Comparison of ENCODE assay signal across 33 cellular contexts in the genomic region with DNA sequence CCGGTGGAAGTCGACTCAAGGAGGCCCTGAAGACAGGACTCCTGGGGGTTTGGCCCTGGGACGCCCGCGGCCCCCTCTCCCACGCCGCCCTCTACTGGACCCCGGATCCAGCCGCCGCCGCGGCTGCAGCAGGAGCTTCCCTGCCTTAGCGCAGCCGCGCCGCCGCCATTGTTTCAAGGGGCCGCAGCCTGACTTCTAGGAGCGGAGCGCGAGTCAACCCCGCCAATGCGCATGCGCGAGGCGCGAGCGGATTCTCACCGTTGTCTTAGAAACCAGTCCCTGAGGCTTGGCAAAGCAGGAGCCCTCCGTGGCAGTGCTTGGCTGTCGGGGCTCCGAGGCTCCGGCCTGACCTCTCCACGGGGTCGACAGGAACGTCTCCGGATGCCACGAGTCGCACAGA.
"Had no signal": no experiment of that assay in that cellular context is flagged by ENCODE, and none has a peak within 500 bp of the region (broad histone marks: within the 10 kb centered on the region; RNA-seq: fewer than 3 reads in every experiment).

No MANE protein-coding gene starts in this region.

- H3K27me3 ChIP-seq: brain microvascular endothelial cell, esophagus muscularis mucosa, foreskin keratinocyte, gastrocnemius medialis had no signal

- FAIRE-seq: astrocyte, bronchial epithelial cell, colon had no signal

- H3K4me1 ChIP-seq: esophagus muscularis mucosa, foreskin keratinocyte, gastrocnemius medialis had no signal

- ATAC-seq: activated CD4-positive, CD25-positive, alpha-beta regulatory T cell treated with anti-CD3 and anti-CD28 coated beads, Interleukin-2, amount 50 U/mL, for 24 hours; activated CD8-positive, alpha-beta T cell treated with anti-CD3 and anti-CD28 coated beads for 36 hours; activated T-cell treated with anti-CD3 and anti-CD28 coated beads, Interleukin-2, amount 50 U/mL, for 4 hours; activated T-helper 17 cell treated with anti-CD3 and anti-CD28 coated beads, Interleukin-2, amount 50 U/mL, for 72 hours; effector memory CD8-positive, alpha-beta T cell; foreskin keratinocyte; gastrocnemius medialis; T-helper 17 cell had no signal

- DNase-seq: activated B cell treated with CpG ODN at 0.5 μM for 24 hours; activated CD4-positive, alpha-beta T cell treated with anti-CD3 and anti-CD28 coated beads for 48 hours; activated CD4-positive, alpha-beta T cell treated with anti-CD3 and anti-CD28 coated beads, Interleukin-2, amount 50 U/mL, for 1 hour; activated CD4-positive, alpha-beta T cell treated with anti-CD3 and anti-CD28 coated beads, Interleukin-2, amount 50 U/mL, for 48 hours; activated CD8-positive, alpha-beta memory T cell treated with anti-CD3 and anti-CD28 coated beads for 24 hours; activated CD8-positive, alpha-beta T cell treated with anti-CD3 and anti-CD28 coated beads for 36 hours; activated effector memory CD4-positive, alpha-beta T cell treated with Interleukin-2 at 50 U/mL for 16 hours; activated gamma-delta T cell treated with Interleukin-2 at 50 U/mL for 16 hours; activated naive CD4-positive, alpha-beta T cell treated with anti-CD3 and anti-CD28 coated beads, Interleukin-2, amount 50 U/mL, for 16 hours; activated naive CD4-positive, alpha-beta T cell treated with Interleukin-2 at 50 U/mL for 16 hours; activated T-cell treated with anti-CD3 and anti-CD28 coated beads, Interleukin-2, amount 50 U/mL, for 4 hours; amniotic stem cell; anterior cingulate cortex; brain microvascular endothelial cell; caudate nucleus; cortex of kidney; dermis blood vessel endothelial cell; effector CD4-positive, alpha-beta T cell; effector memory CD8-positive, alpha-beta T cell; erythroblast; foreskin keratinocyte; gastrocnemius medialis; glutamatergic neuron; T-helper 1 cell; T-helper 17 cell; T1000; WERI-Rb-1 had no signal

- H3K36me3 ChIP-seq: brain microvascular endothelial cell, gastrocnemius medialis, WERI-Rb-1 had no signal

- H3K4me3 ChIP-seq: esophagus muscularis mucosa, gastrocnemius medialis had no signal

- H3K27ac ChIP-seq: brain microvascular endothelial cell, esophagus muscularis mucosa, foreskin keratinocyte, gastrocnemius medialis, WERI-Rb-1 had no signal
